ENCODE assay signal across 9 cellular contexts in the genomic region with DNA sequence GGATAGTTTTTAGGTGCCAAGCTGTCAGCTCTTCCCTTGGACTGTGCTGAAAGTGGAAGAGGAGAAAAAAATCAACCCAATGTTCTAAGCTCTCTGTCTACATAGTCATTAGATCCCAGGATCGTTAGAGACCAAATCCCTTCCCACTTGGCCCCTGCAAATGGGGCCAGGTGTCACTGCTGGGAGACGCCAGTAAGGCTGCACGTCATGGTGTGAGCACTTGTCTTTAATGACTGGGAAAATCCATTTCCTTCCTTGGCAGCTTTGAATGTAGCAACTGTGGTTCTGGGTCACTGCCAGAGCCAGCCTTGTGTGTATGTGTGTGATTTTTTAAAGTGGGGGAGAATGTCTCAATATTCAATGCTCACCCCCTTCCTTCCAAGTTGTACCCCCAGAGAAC. TPM values are rescaled to one million over a fixed set of nuclear protein-coding genes. Genes with fewer than 3 reads are reported as not detected.
DNase-seq lines count a peak whose midpoint lies in the region; ATAC-seq, FAIRE-seq and TF ChIP-seq lines count a peak whose summit lies in the region.
"Had no signal": no experiment of that assay in that cellular context is flagged by ENCODE, and none has a peak within 500 bp of the region (broad histone marks: within the 10 kb centered on the region; RNA-seq: fewer than 3 reads in every experiment).

No MANE protein-coding gene starts in this region.

- H3K4me3 Mint-ChIP-seq in stimulated activated effector memory CD8-positive, alpha-beta T cell treated with anti-CD3 and anti-CD28 coated beads, Interleukin-12 subunit alpha, Interleukin-12 subunit beta, amount 100 ng/mL, for 72 hours = peak overlapping the region; percentile 38
- no peak overlapping the region for H3K4me3 Mint-ChIP-seq in type B pancreatic cell

- intact Hi-C loops in GM12878 (cut with micrococcal nuclease; ENCODE audit: unreplicated experiment) = loop anchor here (5.0 kb wide), 3 partner anchors 54 to 129 kb away; partner anchors contain the start of gene SELENON

- no peaks in the 10 kb centered on the region for H3K36me3 ChIP-seq in GM12878 (ENCODE audit: control insufficient read depth in 2 of 2, insufficient read depth in 2 of 2, low read length in 1 of 2)

- no TSS peak for BruUV-seq in GM12878 (replicated peaks; lab: Mats Ljungman, UMichigan)

- peaks cover 19% of the 10 kb centered on the region for H3K36me3 Mint-ChIP-seq in stimulated activated effector memory CD8-positive, alpha-beta T cell treated with anti-CD3 and anti-CD28 coated beads, Interleukin-12 subunit alpha, Interleukin-12 subunit beta, amount 100 ng/mL, for 72 hours
- no peaks in the 10 kb centered on the region for H3K36me3 Mint-ChIP-seq in type B pancreatic cell

- no peak overlapping the region for H3K9ac ChIP-seq in GM12878 (ENCODE audit: control insufficient read depth, insufficient read depth, low read length)

- SMC1A ChIA-PET in GM12878 (lab: Charles Lee; ENCODE audit: uncharacterized antibody, unreplicated experiment) = interaction anchor here (0.8 to 1.4 kb wide), 10 partner anchors 11 to 244 kb away, joined by 3 to 4 read pairs (median 3); no protein-coding TSS in a partner anchor

- FAIRE-seq in GM12878 (lab: Jason Lieb, UNC) = no peak

- 0 out of 2 replicates have a peak overlapping the region, but pooled peaks have one; percentile 58 for H3K4me2 ChIP-seq in GM12878 (ENCODE audit: control insufficient read depth, insufficient read depth)

- RAD21 ChIA-PET in GM12878 (lab: Charles Lee; ENCODE audit: unreplicated experiment) = interaction anchor here (1.0 to 1.6 kb wide), 3 partner anchors 68 to 129 kb away, joined by 3 to 6 read pairs (median 4); no protein-coding TSS in a partner anchor

- no peaks in the 10 kb centered on the region for H3K27me3 Mint-ChIP-seq in type B pancreatic cell

- peak overlapping the region; percentile 3 for H3K27ac Mint-ChIP-seq in stimulated activated effector memory CD8-positive, alpha-beta T cell treated with anti-CD3 and anti-CD28 coated beads, Interleukin-12 subunit alpha, Interleukin-12 subunit beta, amount 100 ng/mL, for 72 hours
- H3K27ac Mint-ChIP-seq in type B pancreatic cell = no peak overlapping the region

- no peak for TF ChIP-seq RAD21 in GM12878 (IDR thresholded peaks at IDR 0.05; ENCODE audit: insufficient read depth, low read depth, low read length)

- TF ChIP-seq CTCF in GM12878 (IDR thresholded peaks at IDR 0.05 in 2 of 3, conservative IDR thresholded peaks at IDR 0.05 in 1 of 3; ENCODE audit: control insufficient read depth in 2 of 3, extremely low read depth in 1 of 3, insufficient read depth in 1 of 3, low read depth in 3 of 3, low read length in 3 of 3) (no peak), type B pancreatic cell (conservative IDR thresholded peaks at IDR 0.05) (no peak), foreskin keratinocyte (conservative IDR thresholded peaks at IDR 0.05) (no peak)

- no peaks in the 10 kb centered on the region for H4K20me1 ChIP-seq in GM12878 (ENCODE audit: control insufficient read depth, insufficient read depth)

- peak; percentile 68 for DNase-seq in activated CD8-positive, alpha-beta memory T cell treated with anti-CD3 and anti-CD28 coated beads for 24 hours
- no peak for DNase-seq in activated CD8-positive, alpha-beta memory T cell treated with anti-CD3 and anti-CD28 coated beads, Interleukin-2, amount 50 U/mL, for 4 hours
- DNase-seq in NCI-H1436 (lab: John Stamatoyannopoulos, UW) (peak; percentile 45), GM12878 (ENCODE audit: low read depth, low spot score) (no peak), type B pancreatic cell (ENCODE audit: extremely low spot score, unreplicated experiment) (no peak), foreskin keratinocyte (no peak)
- DNase-seq in stimulated activated effector memory CD8-positive, alpha-beta T cell treated with anti-CD3 and anti-CD28 coated beads, Interleukin-12 subunit alpha, Interleukin-12 subunit beta, amount 100 ng/mL, for 72 hours (ENCODE audit: low spot score in 2 of 2) = peak in 1 of 2 donors; percentile 7

- H3K4me1 Mint-ChIP-seq in stimulated activated effector memory CD8-positive, alpha-beta T cell treated with anti-CD3 and anti-CD28 coated beads, Interleukin-12 subunit alpha, Interleukin-12 subunit beta, amount 100 ng/mL, for 72 hours = peaks cover 65% of the 10 kb centered on the region
- H3K4me1 Mint-ChIP-seq in type B pancreatic cell (ENCODE audit: unreplicated experiment) = peaks cover 13% of the 10 kb centered on the region

- peaks cover 21% of the 10 kb centered on the region for H3K4me1 ChIP-seq in GM12878 (ENCODE audit: control insufficient read depth, insufficient read depth, low read length)
- H3K4me1 ChIP-seq in foreskin keratinocyte = no peaks in the 10 kb centered on the region

- H3K27me3 ChIP-seq in GM12878 (replicated peaks in 1 of 2; ENCODE audit: control insufficient read depth in 2 of 2, insufficient read depth in 2 of 2, low read length in 1 of 2) (peaks cover 3 to 15% of the 10 kb centered on the region in 2 experiments), foreskin keratinocyte (peaks cover 48% of the 10 kb centered on the region)

- no peak for TF ChIP-seq EP300 in GM12878 (IDR thresholded peaks at IDR 0.05; ENCODE audit: borderline replicate concordance in 1 of 2, control insufficient read depth in 1 of 2, low read depth in 2 of 2, low read length in 2 of 2)

- H3K9me3 Mint-ChIP-seq in stimulated activated effector memory CD8-positive, alpha-beta T cell treated with anti-CD3 and anti-CD28 coated beads, Interleukin-12 subunit alpha, Interleukin-12 subunit beta, amount 100 ng/mL, for 72 hours = no peaks in the 10 kb centered on the region
- H3K9me3 Mint-ChIP-seq in type B pancreatic cell = no peaks in the 10 kb centered on the region

- ATAC-seq in GM12878 = no peak; the same call in 1 of the 3 replicates
- ATAC-seq in stimulated activated effector memory CD8-positive, alpha-beta T cell treated with anti-CD3 and anti-CD28 coated beads, Interleukin-12 subunit alpha, Interleukin-12 subunit beta, amount 100 ng/mL, for 72 hours = no peak
- ATAC-seq in foreskin keratinocyte = no peak
- no peak for ATAC-seq in GM19397 (IDR thresholded peaks at IDR 0.05; ENCODE audit: unreplicated experiment)

- 3% methylated on average over 3 of the region's 3 CpGs for WGBS in GM12878 (ENCODE audit: insufficient coverage, insufficient replicate concordance, low lambda C conversion rate, missing lambda C conversion rate)

- in situ Hi-C loops in GM12878 (cut with MboI) = no loop called here

- no peak overlapping the region for H3K4me3 ChIP-seq in GM12878

- CTCF ChIA-PET in GM12878 (lab: Yijun Ruan, JAX) = interaction anchor here (1.0 to 1.6 kb wide), 3 partner anchors 15 to 133 kb away, joined by 3 to 4 read pairs (median 3); no protein-coding TSS in a partner anchor

- TF ChIP-seq POLR2A in GM12878 (IDR thresholded peaks at IDR 0.05; ENCODE audit: low read depth, low read length) = no peak

- POLR2A ChIA-PET in GM12878 (lab: Charles Lee) = no interaction called here

- H3K27ac ChIP-seq in GM12878 (ENCODE audit: control insufficient read depth, insufficient read depth) = no peak overlapping the region
- H3K27ac ChIP-seq in foreskin keratinocyte = no peak overlapping the region
- H3K27ac ChIP-seq: C4-2B had no signal

- no peaks in the 10 kb centered on the region for H3K79me2 ChIP-seq in GM12878 (ENCODE audit: control insufficient read depth, insufficient read depth, low read length)

- H3K9me3 ChIP-seq in GM12878 (replicated peaks; ENCODE audit: control insufficient read depth, insufficient read depth, low read length) = peaks cover 6% of the 10 kb centered on the region

- H2AFZ ChIP-seq in GM12878 (ENCODE audit: control insufficient read depth, low read depth, low read length) = no peak overlapping the region

TF ChIP-seq in GM12878, 131 proteins besides CTCF, POLR2A, EP300 and RAD21 (continues in another document):
- TF ChIP-seq ZNF24 (IDR thresholded peaks at IDR 0.05) = no peak
- no peak for TF ChIP-seq SRF (IDR thresholded peaks at IDR 0.05; ENCODE audit: low read depth in 2 of 2, low read length in 2 of 2)
- no peak for TF ChIP-seq SUZ12 (IDR thresholded peaks at IDR 0.05; ENCODE audit: unreplicated experiment)
- no peak for TF ChIP-seq USF1 (IDR thresholded peaks at IDR 0.05; ENCODE audit: borderline replicate concordance, extremely low read length, insufficient read depth, low read depth, low read length)
- no peak for TF ChIP-seq RB1 (IDR thresholded peaks at IDR 0.05; ENCODE audit: borderline replicate concordance)
- TF ChIP-seq BRCA1 (IDR thresholded peaks at IDR 0.05; ENCODE audit: low read depth, low read length) = no peak
- no peak for TF ChIP-seq ZNF274 (IDR thresholded peaks at IDR 0.05; ENCODE audit: insufficient read depth, insufficient read length)
- TF ChIP-seq ASH2L (IDR thresholded peaks at IDR 0.05; ENCODE audit: borderline replicate concordance, low read depth) = no peak

RNA-seq across cellular contexts. Expression of gene MAN1C1, which starts 59.9 kb away (rescaled TPM):
- 0.58 and 0.88 TPM in 2 replicates for total RNA-seq in GM12878 (2013; cell fraction: nucleolus; rRNA removed)
- total RNA-seq in GM12878 (2014; rRNA removed) = 0.23 TPM in 1 of 2 replicates, not detected in the other
- 0.09 and 0.22 TPM in 2 replicates for total RNA-seq in GM12878 (2014; rRNA removed; fragmentation: Illumina TruSeq; extraction: Trizol)
- 0.19 and 0.21 TPM in 2 replicates for total RNA-seq in GM12878 (2021)
- polyA plus RNA-seq in GM12878 (2011; ENCODE audit: low read depth) = not detected
- polyA plus RNA-seq in GM12878 (2011; rRNA removed) = 0.35 and 0.38 TPM in 2 replicates
- polyA plus RNA-seq in GM12878 (2011; cell fraction: cytosol; rRNA removed) = 0.64 and 0.70 TPM in 2 replicates
- polyA plus RNA-seq in GM12878 (2011; cell fraction: nucleus; rRNA removed) = 1.0 and 1.1 TPM in 2 replicates
- 0.16 and 0.29 TPM in 2 replicates for polyA plus RNA-seq in GM12878 (2012)
- 0.12 TPM in 1 of 2 replicates, not detected in the other for polyA plus RNA-seq in GM12878 (2014; fragmentation: Illumina TruSeq; extraction: Trizol)
- not detected for polyA plus RNA-seq in GM12878 (2014; fragmentation: Nextera tagmentation; extraction: Ambion mirVana)
- 0.18 and 0.56 TPM in 2 replicates for polyA plus RNA-seq in GM12878 (2014; rRNA removed)
- polyA plus RNA-seq in GM12878 (2016; fragmentation: Nextera tagmentation; extraction: Ambion mirVana) = under 1 TPM in 1 of 2 experiments, not detected in 1; 0.15 TPM
- 0.46 and 0.80 TPM in 2 replicates for polyA minus RNA-seq in GM12878 (2011; rRNA and poly(A)+ RNA removed)
- polyA minus RNA-seq in GM12878 (2011; cell fraction: cytosol; rRNA and poly(A)+ RNA removed) = 0.62 TPM in 1 of 2 replicates, not detected in the other
- 0.24 and 0.29 TPM in 2 replicates for polyA minus RNA-seq in GM12878 (2011; cell fraction: nucleus; rRNA and poly(A)+ RNA removed)
- 6.4 and 9.1 TPM in 2 replicates for total RNA-seq in type B pancreatic cell (ENCODE audit: low replicate concordance)
- total RNA-seq in foreskin keratinocyte = 0.07 TPM in 2 replicates
- polyA plus RNA-seq in foreskin keratinocyte = 0.03 and 0.08 TPM in 2 replicates

Comparison
In these comparisons a context has a peak if more than half of its experiments do, and no peak if none do; other contexts are left out.
1. DNase-seq: peak in activated CD8-positive, alpha-beta memory T cell treated with anti-CD3 and anti-CD28 coated beads for 24 hours (single experiment) and NCI-H1436 (single experiment); none in activated CD8-positive, alpha-beta memory T cell treated with anti-CD3 and anti-CD28 coated beads, Interleukin-2, amount 50 U/mL, for 4 hours (single experiment), GM12878 (single experiment), type B pancreatic cell (single experiment) and foreskin keratinocyte (0 of 2).